In genomic region chr19:47495478-47496372, GRCh38 we compare ENCODE assay signal across 14 cellular contexts. TPM values are rescaled to one million over a fixed set of nuclear protein-coding genes. Genes with fewer than 3 reads are reported as not detected.
A peak's percentile ranks its signal among the peaks of the same experiment; 100 is the strongest.
DNase-seq lines count a peak whose midpoint lies in the region; ATAC-seq and TF ChIP-seq lines count a peak whose summit lies in the region.
"Had no signal": no experiment of that assay in that cellular context is flagged by ENCODE, and none has a peak within 500 bp of the region (broad histone marks: within the 10 kb centered on the region; RNA-seq: fewer than 3 reads in every experiment).

No MANE protein-coding gene starts in this region.

- ATAC-seq in activated T-helper 17 cell treated with anti-CD3 and anti-CD28 coated beads, Interleukin-2, amount 50 U/mL, for 72 hours (replicated peaks) = no peak
- no peak for ATAC-seq in lower lobe of right lung

- no peak overlapping the region for H3K4me3 ChIP-seq in lower lobe of right lung
- H3K4me3 ChIP-seq: colonic mucosa, thyroid gland had no signal

- DNase-seq in NCI-H1436 (lab: John Stamatoyannopoulos, UW) (peak; percentile 4), NCI-H1436 treated with DMSO at 0.1 percent for 48 hours (lab: John Stamatoyannopoulos, UW) (no peak), DMS79 treated with DMSO at 0.1 percent for 48 hours (lab: John Stamatoyannopoulos, UW) (peak; percentile 75), nucleus accumbens (lab: John Stamatoyannopoulos, UW) (peak in 36 of 56 donors; percentile 16 to 87 (median 55)), GM10248 (ENCODE audit: extremely low spot score) (no peak), globus pallidus (ENCODE audit: low spot score) (no peak), lower lobe of right lung (no peak)
- DNase-seq: colonic mucosa, DMS53, NCI-H69, thyroid gland had no signal

- TF ChIP-seq CTCF in GM10248 (IDR thresholded peaks at IDR 0.05; ENCODE audit: control extremely low read depth, extremely low read depth, low read depth, missing control alignments) = no peak
- TF ChIP-seq CTCF in lower lobe of right lung (IDR thresholded peaks at IDR 0.05) = no peak

- no peak overlapping the region for H3K27ac ChIP-seq in lower lobe of right lung
- H3K27ac ChIP-seq: colonic mucosa, neutrophil, thyroid gland had no signal

- no peaks in the 10 kb centered on the region for H3K9me3 Mint-ChIP-seq in activated T-helper 17 cell treated with anti-CD3 and anti-CD28 coated beads, Interleukin-2, amount 50 U/mL, for 72 hours

- H3K4me3 Mint-ChIP-seq in activated T-helper 17 cell treated with anti-CD3 and anti-CD28 coated beads, Interleukin-2, amount 50 U/mL, for 72 hours = no peak overlapping the region

- POLR2A ChIA-PET in GM10248 (lab: Yijun Ruan, JAX) = interaction anchor here (0.5 to 0.6 kb wide), 2 partner anchors 12 to 103 kb away, joined by 3 to 6 read pairs; no protein-coding TSS in a partner anchor

- H3K27me3 Mint-ChIP-seq in activated T-helper 17 cell treated with anti-CD3 and anti-CD28 coated beads, Interleukin-2, amount 50 U/mL, for 72 hours = no peaks in the 10 kb centered on the region

- no peaks in the 10 kb centered on the region for H3K27me3 ChIP-seq in lower lobe of right lung (ENCODE audit: low read depth)
- H3K27me3 ChIP-seq: colonic mucosa, neutrophil, thyroid gland had no signal

- H3K27ac Mint-ChIP-seq in activated T-helper 17 cell treated with anti-CD3 and anti-CD28 coated beads, Interleukin-2, amount 50 U/mL, for 72 hours = peak overlapping the region; percentile 63

- no peaks in the 10 kb centered on the region for H3K9me3 ChIP-seq in lower lobe of right lung
- H3K9me3 ChIP-seq: colonic mucosa, neutrophil, thyroid gland had no signal

- peaks cover 7% of the 10 kb centered on the region for H3K36me3 Mint-ChIP-seq in activated T-helper 17 cell treated with anti-CD3 and anti-CD28 coated beads, Interleukin-2, amount 50 U/mL, for 72 hours (ENCODE audit: low read depth)

- CTCF ChIA-PET in GM10248 (lab: Yijun Ruan, JAX) = interaction anchor here (1.4 to 3.2 kb wide), 4 partner anchors 13 to 67 kb away, joined by 3 to 20 read pairs (median 6); partner anchors contain the start of genes KPTN and NAPA

- no peaks in the 10 kb centered on the region for H3K4me1 ChIP-seq in lower lobe of right lung
- H3K4me1 ChIP-seq: colonic mucosa had no signal

- H3K36me3 ChIP-seq in lower lobe of right lung = peaks cover 97% of the 10 kb centered on the region
- H3K36me3 ChIP-seq: colonic mucosa had no signal

- intact Hi-C loops in lower lobe of right lung (cut with DNase I) = no loop called here

- H3K4me1 Mint-ChIP-seq in activated T-helper 17 cell treated with anti-CD3 and anti-CD28 coated beads, Interleukin-2, amount 50 U/mL, for 72 hours = no peaks in the 10 kb centered on the region

RNA-seq across cellular contexts. Expression of gene KPTN, which starts 11.7 kb away (rescaled TPM):
- 10 to 100 TPM; 12.9 to 17.7 TPM for total RNA-seq in activated T-helper 17 cell treated with anti-CD3 and anti-CD28 coated beads, Interleukin-2, amount 50 U/mL, for 72 hours
- total RNA-seq in lower lobe of right lung = 14.5 TPM

RNA-seq across cellular contexts. Expression of gene NAPA, which starts 19.1 kb away (rescaled TPM):
- total RNA-seq in activated T-helper 17 cell treated with anti-CD3 and anti-CD28 coated beads, Interleukin-2, amount 50 U/mL, for 72 hours = 10 to 100 TPM; 33.7 to 72.4 TPM
- total RNA-seq in lower lobe of right lung = 115 TPM

RNA-seq across cellular contexts. Expression of gene SLC8A2, which starts 24.0 kb away (rescaled TPM):
- under 1 TPM; 0.06 to 0.50 TPM for total RNA-seq in activated T-helper 17 cell treated with anti-CD3 and anti-CD28 coated beads, Interleukin-2, amount 50 U/mL, for 72 hours
- total RNA-seq in lower lobe of right lung = 0.27 TPM
- total RNA-seq: A172 had no signal

Comparison
In these comparisons a context has a peak if more than half of its experiments do, and no peak if none do; other contexts are left out.
1. DNase-seq: peak in NCI-H1436 (single experiment), DMS79 treated with DMSO at 0.1 percent for 48 hours (single experiment) and nucleus accumbens (36 of 56); none in NCI-H1436 treated with DMSO at 0.1 percent for 48 hours (single experiment), GM10248 (single experiment), globus pallidus (single experiment) and lower lobe of right lung (single experiment).